Comparison of ENCODE assay signal across 2 cellular contexts in genomic region chr2:217990389-217990788, GRCh38.
TF ChIP-seq lines count a peak whose summit lies in the region.

No MANE protein-coding gene starts in this region.

TF ChIP-seq in IMR-90, 13 proteins besides CTCF, POLR2A, EP300 and RAD21:
- no peak for TF ChIP-seq USF2 (IDR thresholded peaks at IDR 0.05; ENCODE audit: low read depth, low read length)
- no peak for TF ChIP-seq FOS (IDR thresholded peaks at IDR 0.05; ENCODE audit: low read depth, low read length)
- TF ChIP-seq BHLHE40 (IDR thresholded peaks at IDR 0.05; ENCODE audit: low read depth, low read length) = no peak
- no peak for TF ChIP-seq RCOR1 (IDR thresholded peaks at IDR 0.05; ENCODE audit: insufficient replicate concordance, low read length)
- no peak for TF ChIP-seq MXI1 (IDR thresholded peaks at IDR 0.05; ENCODE audit: borderline replicate concordance, low read depth, low read length)

TF ChIP-seq in H1, 55 proteins besides CTCF, POLR2A, EP300 and RAD21:
- TF ChIP-seq CEBPB (IDR thresholded peaks at IDR 0.05; ENCODE audit: low read depth, low read length) (no peak), TAF7 (optimal IDR thresholded peaks at IDR 0.05; ENCODE audit: borderline replicate concordance, low read depth, low read length) (no peak), SIRT6 (IDR thresholded peaks at IDR 0.05; ENCODE audit: low read length) (no peak), NANOG (IDR thresholded peaks at IDR 0.05; ENCODE audit: insufficient read depth, low read depth, low read length, poor library complexity, severe bottlenecking) (no peak), POU5F1 (IDR thresholded peaks at IDR 0.05; ENCODE audit: low read depth, low read length) (no peak), CHD1 (IDR thresholded peaks at IDR 0.05; ENCODE audit: low read depth, low read length) (no peak), JUN (IDR thresholded peaks at IDR 0.05; ENCODE audit: low read depth, low read length) (no peak), ATF3 (IDR thresholded peaks at IDR 0.05; ENCODE audit: insufficient read depth, low read depth, low read length) (no peak), GTF2F1 (IDR thresholded peaks at IDR 0.05; ENCODE audit: borderline replicate concordance, low read depth, low read length) (no peak), CREB1 (IDR thresholded peaks at IDR 0.05) (no peak), RXRA (IDR thresholded peaks at IDR 0.05; ENCODE audit: insufficient read depth, low read depth, low read length) (no peak), YY1 (IDR thresholded peaks at IDR 0.05; ENCODE audit: low read depth, low read length) (no peak), SP1 (IDR thresholded peaks at IDR 0.05; ENCODE audit: low read depth, low read length) (no peak), HDAC2 (IDR thresholded peaks at IDR 0.05; ENCODE audit: borderline replicate concordance in 1 of 2, low read depth in 2 of 2, low read length in 2 of 2) (no peak), EGR1 (IDR thresholded peaks at IDR 0.05; ENCODE audit: borderline replicate concordance, low read depth, low read length) (no peak), SP4 (IDR thresholded peaks at IDR 0.05; ENCODE audit: low read length) (no peak)
